In the genomic region with DNA sequence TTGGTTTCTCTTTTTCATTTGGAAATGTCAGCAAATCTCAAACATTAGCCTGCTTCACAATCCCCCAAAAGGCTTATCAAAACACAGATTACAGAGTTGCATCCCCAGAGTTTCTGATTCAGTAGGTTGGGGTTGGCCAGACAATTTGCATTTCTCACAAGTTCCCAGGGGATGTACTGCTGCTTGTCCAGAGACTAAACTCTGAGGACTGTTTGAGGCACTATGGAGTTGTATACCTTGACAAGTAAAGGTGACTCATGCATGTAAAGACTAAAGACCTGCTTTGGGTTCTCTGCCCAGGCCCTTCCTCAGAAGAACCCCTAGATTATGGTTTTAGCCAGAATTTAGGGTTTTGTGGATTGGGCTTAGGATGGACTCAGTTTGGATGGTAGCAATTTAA, we compare ENCODE assay signal across 12 cellular contexts.
DNase-seq lines count a peak whose midpoint lies in the region; ATAC-seq lines count a peak whose summit lies in the region.
"Had no signal": no experiment of that assay in that cellular context is flagged by ENCODE, and none has a peak within 500 bp of the region (broad histone marks: within the 10 kb centered on the region; RNA-seq: fewer than 3 reads in every experiment).

No MANE protein-coding gene starts in this region.

- peak; percentile 27 for ATAC-seq in GM18519 (IDR thresholded peaks at IDR 0.05; ENCODE audit: low FRiP score, unreplicated experiment)
- peak; percentile 33 for ATAC-seq in GM21381 (IDR thresholded peaks at IDR 0.05; ENCODE audit: unreplicated experiment)
- ATAC-seq in HG02852 (IDR thresholded peaks at IDR 0.05; ENCODE audit: unreplicated experiment): peak; percentile 30
- ATAC-seq in HG03571 (IDR thresholded peaks at IDR 0.05; ENCODE audit: unreplicated experiment): peak; percentile 37
- ATAC-seq: GM23338 had no signal

- in situ Hi-C loops in KBM-7 (cut with MboI; ENCODE audit: low pct_unique_long_range_greater_than_20kb, low sequenced_read_pairs): no loop called here

- no peak for DNase-seq in NCI-H748 (lab: John Stamatoyannopoulos, UW; ENCODE audit: unreplicated experiment)
- DNase-seq in KBM-7: no peak
- DNase-seq in epidermal melanocyte (ENCODE audit: insufficient read length, low spot score): no peak
- no peak for DNase-seq in amygdala (lab: John Stamatoyannopoulos, UW)
- DNase-seq: activated CD4-positive, alpha-beta T cell treated with anti-CD3 and anti-CD28 coated beads, Interleukin-2, amount 10 ng/mL, durations not matched to agents 7 days and 5 days; DMS79; dorsolateral prefrontal cortex had no signal
